ENCODE assay signal across 30 cellular contexts in genomic region chr11:68143310-68143689, GRCh38.
"Had no signal": no experiment of that assay in that cellular context is flagged by ENCODE, and none has a peak within 500 bp of the region (broad histone marks: within the 10 kb centered on the region; RNA-seq: fewer than 3 reads in every experiment).

No MANE protein-coding gene starts in this region.

- H3K36me3 ChIP-seq: ascending aorta, right atrium auricular region, spleen, tibial artery, upper lobe of right lung had no signal

- H3K9me3 Mint-ChIP-seq: activated B cell treated with CpG ODN at 0.5 μM for 24 hours; activated T-helper 2 cell treated with anti-CD3 and anti-CD28 coated beads, Interferon-gamma antibody, Interleukin-2, Interleukin-4, amounts not matched to agents 10 μg/mL and 5 μg/mL and 100 μg/mL, durations not matched to agents 14 hours and 24 hours and 36 hours; dendritic cell treated with granulocyte-macrophage colony-stimulating factor and Interleukin-4, amounts not matched to agents 40 ng/mL and 50 ng/mL, for 4 days; endodermal cell; mesothelial cell of epicardium; naive thymus-derived CD4-positive, alpha-beta T cell; T-helper 2 cell treated with Interferon-gamma antibody and Interleukin-4, amounts not matched to agents 5 μg/mL and 100 μg/mL, for 36 hours had no signal

- H3K27ac Mint-ChIP-seq: activated B cell treated with CpG ODN at 0.5 μM for 24 hours; activated CD8-positive, alpha-beta memory T cell treated with anti-CD3 and anti-CD28 coated beads, Interleukin-2, amount 10 ng/mL, durations not matched to agents 7 days and 5 days; activated CD8-positive, alpha-beta T cell treated with anti-CD3 and anti-CD28 coated beads, Interleukin-2, amount 10 ng/mL, durations not matched to agents 7 days and 5 days; activated naive CD8-positive, alpha-beta T cell; activated T-helper 2 cell treated with anti-CD3 and anti-CD28 coated beads, Interferon-gamma antibody, Interleukin-2, Interleukin-4, amounts not matched to agents 10 μg/mL and 5 μg/mL and 100 μg/mL, durations not matched to agents 14 hours and 24 hours and 36 hours; dendritic cell treated with granulocyte-macrophage colony-stimulating factor and Interleukin-4, amounts not matched to agents 40 ng/mL and 50 ng/mL, for 4 days; endodermal cell; mesothelial cell of epicardium; naive thymus-derived CD4-positive, alpha-beta T cell; T-helper 2 cell treated with Interferon-gamma antibody and Interleukin-4, amounts not matched to agents 5 μg/mL and 100 μg/mL, for 36 hours had no signal

- H3K9ac ChIP-seq: parathyroid adenoma had no signal

- H3K9me3 ChIP-seq: ascending aorta, right atrium auricular region, spleen, tibial artery, upper lobe of right lung had no signal

- ATAC-seq: activated CD8-positive, alpha-beta memory T cell treated with anti-CD3 and anti-CD28 coated beads, Interleukin-2, amount 10 ng/mL, durations not matched to agents 7 days and 5 days; activated CD8-positive, alpha-beta T cell treated with anti-CD3 and anti-CD28 coated beads, Interleukin-2, amount 10 ng/mL, durations not matched to agents 7 days and 5 days; esophagus mucosa; left colon; naive thymus-derived CD4-positive, alpha-beta T cell; stimulated activated naive CD8-positive, alpha-beta T cell treated with anti-CD3 and anti-CD28 coated beads, Interleukin-15, Interleukin-2, amounts not matched to agents 100 U/mL and 50 U/mL, for 24 hours; upper lobe of right lung had no signal

- H3K27ac ChIP-seq: ascending aorta, parathyroid adenoma, right atrium auricular region, spleen, tibial artery had no signal

- DNase-seq: activated B cell treated with CpG ODN at 0.5 μM for 24 hours; activated CD4-positive, alpha-beta T cell treated with anti-CD3 and anti-CD28 coated beads, Interleukin-2, amount 50 U/mL, for 1 hour; activated CD8-positive, alpha-beta memory T cell treated with anti-CD3 and anti-CD28 coated beads, Interleukin-2, amount 10 ng/mL, durations not matched to agents 7 days and 5 days; activated CD8-positive, alpha-beta T cell treated with anti-CD3 and anti-CD28 coated beads, Interleukin-2, amount 10 ng/mL, durations not matched to agents 7 days and 5 days; activated naive CD4-positive, alpha-beta T cell treated with Interleukin-2 at 50 U/mL for 16 hours; activated T-cell treated with anti-CD3 and anti-CD28 coated beads, Interleukin-2, amount 50 U/mL, for 48 hours; central memory CD4-positive, alpha-beta T cell; endodermal cell; foreskin fibroblast; hippocampal formation; kidney; left colon; mammary epithelial cell; naive thymus-derived CD4-positive, alpha-beta T cell; nucleus accumbens; spleen; stimulated activated CD4-positive, alpha-beta T cell treated with anti-CD3 and anti-CD28 coated beads, Interleukin-2, amount 100 ng/mL, for 48 hours; stimulated activated naive CD8-positive, alpha-beta T cell treated with anti-CD3 and anti-CD28 coated beads, Interleukin-15, Interleukin-2, amounts not matched to agents 100 U/mL and 50 U/mL, for 24 hours; T-helper 1 cell; upper lobe of right lung had no signal

- H3K27me3 Mint-ChIP-seq: activated CD8-positive, alpha-beta memory T cell treated with anti-CD3 and anti-CD28 coated beads, Interleukin-2, amount 10 ng/mL, durations not matched to agents 7 days and 5 days had no signal

- H3K79me2 ChIP-seq: parathyroid adenoma had no signal

- H3K27me3 ChIP-seq: ascending aorta, right atrium auricular region, spleen, tibial artery, upper lobe of right lung had no signal

- FAIRE-seq: kidney had no signal

- H2AFZ ChIP-seq: parathyroid adenoma had no signal

- H3K4me3 Mint-ChIP-seq: activated B cell treated with CpG ODN at 0.5 μM for 24 hours; activated CD8-positive, alpha-beta memory T cell treated with anti-CD3 and anti-CD28 coated beads, Interleukin-2, amount 10 ng/mL, durations not matched to agents 7 days and 5 days; activated CD8-positive, alpha-beta T cell treated with anti-CD3 and anti-CD28 coated beads, Interleukin-2, amount 10 ng/mL, durations not matched to agents 7 days and 5 days; activated naive CD8-positive, alpha-beta T cell; dendritic cell treated with granulocyte-macrophage colony-stimulating factor and Interleukin-4, amounts not matched to agents 40 ng/mL and 50 ng/mL, for 4 days; endodermal cell; mesothelial cell of epicardium; T-helper 2 cell treated with Interferon-gamma antibody and Interleukin-4, amounts not matched to agents 5 μg/mL and 100 μg/mL, for 36 hours had no signal

- H3K36me3 Mint-ChIP-seq: activated CD8-positive, alpha-beta memory T cell treated with anti-CD3 and anti-CD28 coated beads, Interleukin-2, amount 10 ng/mL, durations not matched to agents 7 days and 5 days; activated naive CD8-positive, alpha-beta T cell; mesothelial cell of epicardium; naive thymus-derived CD4-positive, alpha-beta T cell had no signal

- H3K4me3 ChIP-seq: ascending aorta, right atrium auricular region, spleen, tibial artery, upper lobe of right lung had no signal
